1 cellular context compared by ENCODE assay signal in the genomic region with DNA sequence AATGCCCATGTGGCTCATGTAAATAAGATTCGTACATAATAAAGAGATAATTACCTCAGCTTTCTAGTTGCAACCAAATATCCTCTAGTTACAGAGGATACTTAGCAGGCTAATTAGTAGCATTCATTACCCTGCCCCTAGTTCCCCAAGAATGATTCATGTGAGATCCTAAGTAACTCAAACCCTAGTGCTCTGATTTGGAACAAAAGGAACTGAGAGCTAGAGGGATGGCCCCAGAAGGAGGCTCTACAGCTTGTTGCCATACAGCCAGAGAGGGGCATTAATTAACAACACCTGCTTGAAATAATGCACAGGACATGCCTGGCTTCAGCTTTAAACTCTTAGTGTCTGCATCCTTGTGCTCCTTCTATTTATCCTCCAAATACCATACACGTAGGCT.
TF ChIP-seq lines count a peak whose summit lies in the region.

No MANE protein-coding gene starts in this region.

TF ChIP-seq in GM12878, 131 proteins besides CTCF, POLR2A, EP300 and RAD21 (continued from another document):
- TF ChIP-seq, protein P1, sequence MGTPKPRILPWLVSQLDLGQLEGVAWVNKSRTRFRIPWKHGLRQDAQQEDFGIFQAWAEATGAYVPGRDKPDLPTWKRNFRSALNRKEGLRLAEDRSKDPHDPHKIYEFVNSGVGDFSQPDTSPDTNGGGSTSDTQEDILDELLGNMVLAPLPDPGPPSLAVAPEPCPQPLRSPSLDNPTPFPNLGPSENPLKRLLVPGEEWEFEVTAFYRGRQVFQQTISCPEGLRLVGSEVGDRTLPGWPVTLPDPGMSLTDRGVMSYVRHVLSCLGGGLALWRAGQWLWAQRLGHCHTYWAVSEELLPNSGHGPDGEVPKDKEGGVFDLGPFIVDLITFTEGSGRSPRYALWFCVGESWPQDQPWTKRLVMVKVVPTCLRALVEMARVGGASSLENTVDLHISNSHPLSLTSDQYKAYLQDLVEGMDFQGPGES (IDR thresholded peaks at IDR 0.05), result no peak
TF ChIP-seq in GM12878: peak in this region for 1.
